In genomic region chr15:70708839-70709238, GRCh38 we compare ENCODE assay signal across 24 cellular contexts.
"Had no signal": no experiment of that assay in that cellular context is flagged by ENCODE, and none has a peak within 500 bp of the region (broad histone marks: within the 10 kb centered on the region; RNA-seq: fewer than 3 reads in every experiment).

No MANE protein-coding gene starts in this region.

- H3K27ac ChIP-seq: pancreas, thyroid gland, upper lobe of right lung had no signal

- H3K27me3 ChIP-seq: pancreas, thyroid gland had no signal

- H3K27ac Mint-ChIP-seq: activated naive CD8-positive, alpha-beta T cell treated with anti-CD3 and anti-CD28 coated beads, Interleukin-2, amount 10 ng/mL, durations not matched to agents 7 days and 5 days; nephron progenitor cell; stimulated activated naive CD8-positive, alpha-beta T cell treated with anti-CD3 and anti-CD28 coated beads, Interleukin-15, Interleukin-2, amounts not matched to agents 100 ng/mL and 50 ng/mL, for 24 hours; T-cell; T-helper 2 cell treated with Interferon-gamma antibody and Interleukin-4, amounts not matched to agents 5 μg/mL and 100 μg/mL, for 36 hours had no signal

- H3K36me3 ChIP-seq: pancreas, thyroid gland, upper lobe of right lung had no signal

- H3K4me3 ChIP-seq: mucosa of descending colon, pancreas, thyroid gland, upper lobe of right lung had no signal

- H3K9me3 Mint-ChIP-seq: activated naive CD8-positive, alpha-beta T cell treated with anti-CD3 and anti-CD28 coated beads, Interleukin-2, amount 10 ng/mL, durations not matched to agents 7 days and 5 days; activated T-cell treated with anti-CD3 and anti-CD28 coated beads, Interleukin-2, amount 50 U/mL, for 4 hours; nephron progenitor cell; stimulated activated naive CD8-positive, alpha-beta T cell treated with anti-CD3 and anti-CD28 coated beads, Interleukin-15, Interleukin-2, amounts not matched to agents 100 ng/mL and 50 ng/mL, for 24 hours; T-cell; T-helper 2 cell treated with Interferon-gamma antibody and Interleukin-4, amounts not matched to agents 5 μg/mL and 100 μg/mL, for 36 hours had no signal

- DNase-seq: activated CD4-positive, alpha-beta T cell treated with anti-CD3 and anti-CD28 coated beads for 4 hours; activated CD4-positive, alpha-beta T cell treated with anti-CD3 and anti-CD28 coated beads, Interleukin-2, amount 50 U/mL, for 48 hours; activated CD4-positive, CD25-positive, alpha-beta regulatory T cell; activated CD8-positive, alpha-beta memory T cell treated with anti-CD3 and anti-CD28 coated beads, Interleukin-2, amount 50 U/mL, for 48 hours; activated naive CD4-positive, alpha-beta T cell treated with Interleukin-2 at 50 U/mL for 16 hours; activated naive CD8-positive, alpha-beta T cell treated with anti-CD3 and anti-CD28 coated beads, Interleukin-2, amount 10 ng/mL, durations not matched to agents 7 days and 5 days; activated T-cell treated with anti-CD3 and anti-CD28 coated beads, Interleukin-2, amount 50 U/mL, for 4 hours; amniotic stem cell; cortex of kidney; effector CD4-positive, alpha-beta T cell; hippocampal formation; mesenchymal stem cell; mucosa of descending colon; nephron progenitor cell; pancreas; right cardiac atrium; stimulated activated CD4-positive, alpha-beta T cell treated with anti-CD3 and anti-CD28 coated beads, Interleukin-1b, Interleukin-23, amount 100 ng/mL, for 48 hours; substantia nigra; T-cell; thyroid gland; upper lobe of right lung had no signal

- H3K4me3 Mint-ChIP-seq: activated naive CD8-positive, alpha-beta T cell treated with anti-CD3 and anti-CD28 coated beads, Interleukin-2, amount 10 ng/mL, durations not matched to agents 7 days and 5 days; activated T-cell treated with anti-CD3 and anti-CD28 coated beads, Interleukin-2, amount 50 U/mL, for 4 hours; nephron progenitor cell; stimulated activated naive CD8-positive, alpha-beta T cell treated with anti-CD3 and anti-CD28 coated beads, Interleukin-15, Interleukin-2, amounts not matched to agents 100 ng/mL and 50 ng/mL, for 24 hours; T-cell; T-helper 2 cell treated with Interferon-gamma antibody and Interleukin-4, amounts not matched to agents 5 μg/mL and 100 μg/mL, for 36 hours had no signal

- H3K36me3 Mint-ChIP-seq: activated naive CD8-positive, alpha-beta T cell treated with anti-CD3 and anti-CD28 coated beads, Interleukin-2, amount 10 ng/mL, durations not matched to agents 7 days and 5 days; T-cell had no signal

- H3K9me3 ChIP-seq: mucosa of descending colon, pancreas, thyroid gland, upper lobe of right lung had no signal

- ATAC-seq: activated T-cell treated with anti-CD3 and anti-CD28 coated beads, Interleukin-2, amount 50 U/mL, for 4 hours; esophagus mucosa; mucosa of descending colon; pancreas; right cardiac atrium; T-cell; upper lobe of right lung had no signal
